In genomic region chr6:137844773-137845172, GRCh38 we compare ENCODE assay signal across 4 cellular contexts. TPM values are rescaled to one million over a fixed set of nuclear protein-coding genes. Genes with fewer than 3 reads are reported as not detected.
DNase-seq lines count a peak whose midpoint lies in the region; ATAC-seq, FAIRE-seq and TF ChIP-seq lines count a peak whose summit lies in the region.
"Not testable (repeated sequence)": the region's sequence is repeated elsewhere in the genome, so short reads cannot be mapped to it uniquely, and the experiment has no call there.

No MANE protein-coding gene starts in this region.

- H3K27me3 Mint-ChIP-seq in GM23338 (ENCODE audit: insufficient read depth, low read depth, poor library complexity) = not testable (repeated sequence)

- H3K14ac ChIP-seq in trophoblast cell (ENCODE audit: low read length) = not testable (repeated sequence)

- not testable (repeated sequence) for FAIRE-seq in K562 (lab: Jason Lieb, UNC)

- H3K4me2 ChIP-seq in GM23338; K562 (ENCODE audit: insufficient read depth, low read length); trophoblast cell (ENCODE audit: low read length): not testable (repeated sequence)

- not testable (repeated sequence) for H3K27me3 ChIP-seq in GM23338 (ENCODE audit: insufficient read depth); K562 (ENCODE audit: control insufficient read depth in 2 of 2, insufficient read depth in 2 of 2, low read length in 2 of 2); trophoblast cell (ENCODE audit: insufficient read depth, low read length)

- not testable (repeated sequence) for BruUV-seq in K562 (replicated peaks; lab: Mats Ljungman, UMichigan)

- H3K18ac ChIP-seq in trophoblast cell (ENCODE audit: low read length) = not testable (repeated sequence)

- intact Hi-C loops in K562 (cut with micrococcal nuclease) = loop anchor here (1.0 kb wide), 1 partner anchor 22 kb away; no protein-coding TSS in a partner anchor

- not testable (repeated sequence) for H3K23ac ChIP-seq in trophoblast cell (ENCODE audit: low read length)

- TF ChIP-seq RAD21 in K562 (CRISPR knock-in tag; conservative IDR thresholded peaks at IDR 0.05 in 1 of 2, IDR thresholded peaks at IDR 0.05 in 1 of 2) = not testable (repeated sequence)

- not testable (repeated sequence) for H3K9me3 ChIP-seq in K562 (replicated peaks; ENCODE audit: control insufficient read depth, insufficient read depth, low read depth, low read length); trophoblast cell (ENCODE audit: insufficient read depth, low read depth, low read length)

- H3K36me3 Mint-ChIP-seq in GM23338 (ENCODE audit: low read depth) = not testable (repeated sequence)

- not testable (repeated sequence) for H3K4ac ChIP-seq in trophoblast cell (ENCODE audit: low read depth, low read length)

- peaks cover 22% of the 10 kb centered on the region for H3K9me2 ChIP-seq in GM23338 (ENCODE audit: insufficient read depth)

- H2AK5ac ChIP-seq in trophoblast cell (ENCODE audit: low read length) = not testable (repeated sequence)

- not testable (repeated sequence) for H3K9me1 ChIP-seq in K562 (ENCODE audit: control insufficient read depth, insufficient read depth, low read length)

- TF ChIP-seq POLR2A in K562 (conservative IDR thresholded peaks at IDR 0.05) = not testable (repeated sequence)

- in situ Hi-C loops in K562 (cut with MboI) = not testable (repeated sequence)

- H3K79me2 ChIP-seq in GM23338 (replicated peaks; ENCODE audit: insufficient read depth); K562 (ENCODE audit: control insufficient read depth, insufficient read depth, low read length); trophoblast cell (ENCODE audit: control insufficient read depth, insufficient read depth, low read length, poor library complexity): not testable (repeated sequence)

- H3K4me3 Mint-ChIP-seq in GM23338 = not testable (repeated sequence)

- H3K36me3 ChIP-seq in GM23338 (ENCODE audit: insufficient read depth); K562 (ENCODE audit: control insufficient read depth, insufficient read depth, low read length); trophoblast cell (ENCODE audit: control insufficient read depth in 1 of 2, insufficient read depth in 2 of 2, low read length in 2 of 2): not testable (repeated sequence)

- not testable (repeated sequence) for H3F3A ChIP-seq in GM23338 (replicated peaks; ENCODE audit: low read depth)

- not testable (repeated sequence) for H4K12ac ChIP-seq in trophoblast cell (ENCODE audit: low read depth, low read length)

- CTCF ChIA-PET in K562 (lab: Yijun Ruan, JAX; ENCODE audit: low intra/inter-chr PET ratio) = not testable (repeated sequence)

- not testable (repeated sequence) for TF ChIP-seq CTCF in GM23338 (conservative IDR thresholded peaks at IDR 0.05; ENCODE audit: low read depth in 2 of 2); K562 (IDR thresholded peaks at IDR 0.05 in 2 of 3, conservative IDR thresholded peaks at IDR 0.05 in 1 of 3; ENCODE audit: insufficient read depth in 2 of 3, low read depth in 1 of 3, low read length in 3 of 3)

- not testable (repeated sequence) for H4K20me1 ChIP-seq in GM23338 (replicated peaks; ENCODE audit: insufficient read depth); K562 (replicated peaks; ENCODE audit: control insufficient read depth, insufficient read depth, low read length)

- H4K91ac ChIP-seq in trophoblast cell (ENCODE audit: low read depth, low read length) = not testable (repeated sequence)

- H3K9ac ChIP-seq in K562 (ENCODE audit: insufficient read depth in 1 of 2, low read depth in 2 of 2, low read length in 2 of 2); trophoblast cell (ENCODE audit: low read length): not testable (repeated sequence)

- H3K27ac ChIP-seq in GM23338 (ENCODE audit: low read depth); K562 (ENCODE audit: extremely low read depth, low read depth, low read length); trophoblast cell (ENCODE audit: low read depth, low read length): not testable (repeated sequence)

- not testable (repeated sequence) for H2BK12ac ChIP-seq in trophoblast cell (ENCODE audit: low read length)

- not testable (repeated sequence) for TF ChIP-seq EP300 in K562 (IDR thresholded peaks at IDR 0.05; ENCODE audit: low read length)

- not testable (repeated sequence) for H3K9me3 Mint-ChIP-seq in GM23338

- not testable (repeated sequence) for H3K79me1 ChIP-seq in trophoblast cell (ENCODE audit: low read length)

- H2BK5ac ChIP-seq in trophoblast cell (ENCODE audit: low read depth, low read length, poor library complexity) = peak overlapping the region; percentile 28

- H3K4me1 Mint-ChIP-seq in GM23338 = not testable (repeated sequence)

- ATAC-seq in GM23338 = peak; percentile 26; the same call in 1 of the 3 replicates
- not testable (repeated sequence) for ATAC-seq in K562

- POLR2A ChIA-PET in K562 (lab: Yijun Ruan, JAX) = not testable (repeated sequence)

- not testable (repeated sequence) for H3K27ac Mint-ChIP-seq in GM23338

- H3K4me3 ChIP-seq in GM23338; K562; trophoblast cell (ENCODE audit: low read depth, low read length): not testable (repeated sequence)

- not testable (repeated sequence) for H4K8ac ChIP-seq in trophoblast cell (ENCODE audit: low read depth, low read length)

- H3K4me1 ChIP-seq in GM23338 (ENCODE audit: insufficient read depth); trophoblast cell (ENCODE audit: control insufficient read depth in 1 of 2, insufficient read depth in 2 of 2, low read length in 2 of 2): not testable (repeated sequence)
- peaks cover 2 to 17% of the 10 kb centered on the region in 2 experiments; a peak in 4 of 5 replicates for H3K4me1 ChIP-seq in K562 (replicated peaks in 1 of 2; ENCODE audit: control insufficient read depth in 2 of 2, insufficient read depth in 2 of 2, low read length in 2 of 2)

- not testable (repeated sequence) for H2BK120ac ChIP-seq in trophoblast cell (ENCODE audit: insufficient read depth, low read length, poor library complexity)

- 66% methylated on average over 7 of the region's 7 CpGs for WGBS in K562 (ENCODE audit: insufficient coverage, low coverage, missing lambda C conversion rate)
- no CpG with 5 or more reads among the region's 7 CpGs for WGBS in trophoblast cell (ENCODE audit: extremely low coverage, insufficient coverage, insufficient read length)

- 0 out of 2 replicates have a peak overlapping the region, but pooled peaks have one; percentile 80 for H2AFZ ChIP-seq in GM23338
- not testable (repeated sequence) for H2AFZ ChIP-seq in K562 (ENCODE audit: low read depth, low read length); trophoblast cell (ENCODE audit: insufficient read depth, low read length, poor library complexity)

- DNase-seq in ELF-1 (ENCODE audit: low read depth, low spot score) (peak; percentile 28), trophoblast cell (peak; percentile 82 to 83)
- not testable (repeated sequence) for DNase-seq in GM23338 (ENCODE audit: low spot score); K562 (ENCODE audit: extremely low read depth in 1 of 4, low spot score in 3 of 4)

TF ChIP-seq in K562, 482 proteins besides CTCF, POLR2A, EP300 and RAD21:
- peak; percentile 55; the same call in 1 of the 2 replicates for TF ChIP-seq ZBTB33 (CRISPR knock-in tag; IDR thresholded peaks at IDR 0.05)

RNA-seq across cellular contexts. Expression of gene TNFAIP3, which starts 22.3 kb away (rescaled TPM):
- 2.3 and 4.4 TPM in 2 replicates for total RNA-seq in GM23338 (2014; rRNA removed; shearing (Covaris generic))
- 2.1 and 3.3 TPM in 2 replicates for polyA plus RNA-seq in GM23338 (2016; fragmentation: Nextera tagmentation; extraction: Ambion mirVana)
- 14.3 and 18.6 TPM in 2 replicates for total RNA-seq in K562 (2011; cell fraction: chromatin; rRNA removed; ENCODE audit: low replicate concordance)
- 8.0 and 9.1 TPM in 2 replicates for total RNA-seq in K562 (2011; cell fraction: nucleolus; rRNA removed)
- total RNA-seq in K562 (2011; cell fraction: nucleoplasm; rRNA removed) = 10.2 and 11.3 TPM in 2 replicates
- total RNA-seq in K562 (2014; rRNA removed) = 5.9 and 6.2 TPM in 2 replicates
- total RNA-seq in K562 (2014; rRNA removed; fragmentation: Illumina TruSeq; extraction: Trizol) = 6.5 and 6.9 TPM in 2 replicates
- 4.6 TPM in 2 replicates for total RNA-seq in K562 (2015; rRNA removed; fragmentation: Illumina TruSeq; extraction: Trizol)
- 12.5 and 17.0 TPM in 2 replicates for total RNA-seq in K562 (2021)
- polyA plus RNA-seq in K562 (2011; rRNA removed) = 6.4 and 11.8 TPM in 2 replicates
- polyA plus RNA-seq in K562 (2011; cell fraction: cytosol; rRNA removed) = 2.5 and 5.0 TPM in 2 replicates
- polyA plus RNA-seq in K562 (2011; cell fraction: nucleus; rRNA removed) = 21.1 and 33.6 TPM in 2 replicates
- polyA plus RNA-seq in K562 (2012) = 5.7 and 26.6 TPM in 2 replicates
- polyA plus RNA-seq in K562 (2014; fragmentation: Illumina TruSeq; extraction: Trizol) = 9.8 and 11.5 TPM in 2 replicates
- 1 to 10 TPM in 1 of 2 experiments, under 1 TPM in 1; 0.79 to 1.3 TPM for polyA plus RNA-seq in K562 (2014; fragmentation: Nextera tagmentation; extraction: Ambion mirVana)
- polyA plus RNA-seq in K562 (2014; rRNA removed) = 9.2 and 9.5 TPM in 2 replicates
- 5.4 and 11.3 TPM in 2 replicates for polyA minus RNA-seq in K562 (2011; rRNA and poly(A)+ RNA removed)
- polyA minus RNA-seq in K562 (2011; cell fraction: cytosol; rRNA and poly(A)+ RNA removed) = 2.9 and 4.6 TPM in 2 replicates
- 6.7 and 20.5 TPM in 2 replicates for polyA minus RNA-seq in K562 (2011; cell fraction: nucleus; rRNA and poly(A)+ RNA removed)
- 59.7 and 64.7 TPM in 2 replicates for polyA plus RNA-seq in trophoblast cell (2013)
